10 cellular contexts compared by ENCODE assay signal in genomic region chr14:91414475-91415342, GRCh38. TPM values are rescaled to one million over a fixed set of nuclear protein-coding genes. Genes with fewer than 3 reads are reported as not detected.
DNase-seq lines count a peak whose midpoint lies in the region; TF ChIP-seq lines count a peak whose summit lies in the region.
"Had no signal": no experiment of that assay in that cellular context is flagged by ENCODE, and none has a peak within 500 bp of the region (broad histone marks: within the 10 kb centered on the region; RNA-seq: fewer than 3 reads in every experiment).

No MANE protein-coding gene starts in this region.

- TF ChIP-seq EP300 in neural cell (conservative IDR thresholded peaks at IDR 0.05; ENCODE audit: poor library complexity, severe bottlenecking) = no peak

- H3K4me3 ChIP-seq in CD4-positive, alpha-beta memory T cell (ENCODE audit: low read length in 2 of 2) = peak overlapping the region; percentile 47 to 60
- H3K4me3 ChIP-seq in Karpas-422 (ENCODE audit: low read length) (peak overlapping the region; percentile 78), ectodermal cell (ENCODE audit: insufficient read depth, low read depth, low read length) (peak overlapping the region; percentile 2), neural cell (ENCODE audit: low read length) (peak overlapping the region; percentile 95)
- H3K4me3 ChIP-seq: mucosa of descending colon had no signal

- H3K4me3 Mint-ChIP-seq in CD4-positive, alpha-beta memory T cell = peak overlapping the region; percentile 96 to 100 (median 99)

- 45% methylated on average over 13 of the region's 13 CpGs for WGBS in ectodermal cell, 2 experiments

- no peak for TF ChIP-seq RAD21 in neural cell (conservative IDR thresholded peaks at IDR 0.05)

- peak overlapping the region; percentile 98 for H3K27ac ChIP-seq in CD4-positive, alpha-beta memory T cell (ENCODE audit: low read depth, low read length)
- H3K27ac ChIP-seq in Karpas-422 (ENCODE audit: low read length) (peak overlapping the region; percentile 93), ectodermal cell (ENCODE audit: insufficient read depth, low read depth, low read length, poor library complexity, severe bottlenecking) (peak overlapping the region; percentile 53), neural cell (ENCODE audit: low read length) (no peak overlapping the region)

- peak overlapping the region; percentile 81 to 100 (median 98) for H3K27ac Mint-ChIP-seq in CD4-positive, alpha-beta memory T cell

- no peaks in the 10 kb centered on the region for H3K9me3 ChIP-seq in CD4-positive, alpha-beta memory T cell (ENCODE audit: control insufficient read depth in 1 of 2, low read length in 2 of 2)
- H3K9me3 ChIP-seq in Karpas-422 (ENCODE audit: low read length) = no peaks in the 10 kb centered on the region
- no peaks in the 10 kb centered on the region for H3K9me3 ChIP-seq in ectodermal cell (ENCODE audit: control insufficient read depth, low read length)
- H3K9me3 ChIP-seq in neural cell (ENCODE audit: low read length) = no peaks in the 10 kb centered on the region
- H3K9me3 ChIP-seq: mucosa of descending colon had no signal

- POLR2A ChIA-PET in CD4-positive, alpha-beta memory T cell (lab: Charles Lee; ENCODE audit: partially characterized antibody) = interaction anchor here (1.0 to 12.6 kb wide), 16 partner anchors 18 to 474 kb away, joined by 3 to 520 read pairs (median 6); partner anchors contain the start of genes DGLUCY, GPR68 and PPP4R3A

- CTCF ChIA-PET in CD4-positive, alpha-beta memory T cell (lab: Charles Lee; ENCODE audit: partially characterized antibody) = interaction anchor here (1.2 to 20.7 kb wide), 8 partner anchors 8 to 241 kb away, joined by 3 to 522 read pairs (median 6); no protein-coding TSS in a partner anchor

- peaks cover 0 to 1% of the 10 kb centered on the region in 2 donors for H3K27me3 Mint-ChIP-seq in CD4-positive, alpha-beta memory T cell

- intact Hi-C loops in CD4-positive, alpha-beta memory T cell (cut with micrococcal nuclease) = loop anchor here (5.0 kb wide), 2 partner anchors 167 to 1017 kb away; partner anchors contain the start of gene CALM1

- H3K9me2 ChIP-seq in Karpas-422 (replicated peaks; ENCODE audit: insufficient read depth, low read length) (no peaks in the 10 kb centered on the region), neural cell (ENCODE audit: insufficient read depth, low read length) (no peaks in the 10 kb centered on the region)

- H3K79me2 ChIP-seq in Karpas-422 (ENCODE audit: low read length) (peaks cover 65% of the 10 kb centered on the region), neural cell (replicated peaks; ENCODE audit: insufficient read depth, low read length) (peaks cover 56% of the 10 kb centered on the region)

- no peak for DNase-seq in CD4-positive, alpha-beta memory T cell
- DNase-seq in Karpas-422 = no peak
- no peak for DNase-seq in stimulated activated naive CD4-positive, alpha-beta T cell treated with Interleukin-2 at 50 U/mL for 16 hours (lab: John Stamatoyannopoulos, UW)
- no peak for DNase-seq in NCI-H128 (lab: John Stamatoyannopoulos, UW; ENCODE audit: unreplicated experiment)
- DNase-seq in SW480 (ENCODE audit: low spot score) = no peak
- DNase-seq in midbrain (lab: John Stamatoyannopoulos, UW) = no peak
- DNase-seq: mucosa of descending colon, NCI-H526 had no signal

- H3K36me3 Mint-ChIP-seq in CD4-positive, alpha-beta memory T cell = peaks cover 41 to 60% of the 10 kb centered on the region in 2 donors

- H4K20me1 ChIP-seq in Karpas-422 (ENCODE audit: insufficient read depth, low read depth, low read length) = peaks cover 27% of the 10 kb centered on the region
- no peaks in the 10 kb centered on the region for H4K20me1 ChIP-seq in neural cell (ENCODE audit: insufficient read depth)

- no peaks in the 10 kb centered on the region for H3K36me3 ChIP-seq in CD4-positive, alpha-beta memory T cell (ENCODE audit: insufficient read depth, low read length)
- H3K36me3 ChIP-seq in Karpas-422 (ENCODE audit: insufficient read depth, low read length) (peaks cover 32% of the 10 kb centered on the region), ectodermal cell (ENCODE audit: control insufficient read depth, insufficient read depth, low read length) (no peaks in the 10 kb centered on the region), neural cell (ENCODE audit: insufficient read depth, low read length) (no peaks in the 10 kb centered on the region)

- no peaks in the 10 kb centered on the region for H3K27me3 ChIP-seq in CD4-positive, alpha-beta memory T cell (ENCODE audit: insufficient read depth, low read length)
- no peaks in the 10 kb centered on the region for H3K27me3 ChIP-seq in Karpas-422 (ENCODE audit: low read length)
- peaks cover 7% of the 10 kb centered on the region for H3K27me3 ChIP-seq in ectodermal cell (ENCODE audit: control insufficient read depth, insufficient read depth, low read length, poor library complexity, severe bottlenecking)
- no peaks in the 10 kb centered on the region for H3K27me3 ChIP-seq in neural cell (ENCODE audit: insufficient read depth, low read depth, low read length)

- H2AFZ ChIP-seq in Karpas-422 (ENCODE audit: low read length) (no peak overlapping the region), neural cell (ENCODE audit: low read depth, low read length) (no peak overlapping the region)

- H3K4me1 Mint-ChIP-seq in CD4-positive, alpha-beta memory T cell = peaks cover 52 to 83% (median 61%) of the 10 kb centered on the region in 4 donors

- H3K4me2 ChIP-seq in Karpas-422 (ENCODE audit: low read depth, low read length, poor library complexity, severe bottlenecking) = peak overlapping the region; percentile 86
- no peak overlapping the region for H3K4me2 ChIP-seq in neural cell (ENCODE audit: low read length)

- H3K9ac ChIP-seq in Karpas-422 (ENCODE audit: low read length) (peak overlapping the region; percentile 21; the same call in 1 of the 2 replicates), neural cell (ENCODE audit: low read length) (no peak overlapping the region)

- peaks cover 0 to 1% (median 0%) of the 10 kb centered on the region in 8 donors for H3K9me3 Mint-ChIP-seq in CD4-positive, alpha-beta memory T cell

- H3F3A ChIP-seq in neural cell (ENCODE audit: insufficient read depth, low read length, poor library complexity, severe bottlenecking) = no peaks in the 10 kb centered on the region

- TF ChIP-seq CTCF in neural cell (IDR thresholded peaks at IDR 0.05; ENCODE audit: poor library complexity, severe bottlenecking) = no peak

- H3K4me1 ChIP-seq in CD4-positive, alpha-beta memory T cell (ENCODE audit: insufficient read depth, low read length) = peaks cover 70% of the 10 kb centered on the region
- H3K4me1 ChIP-seq in Karpas-422 (ENCODE audit: low read length) = peaks cover 75% of the 10 kb centered on the region
- peaks cover 29% of the 10 kb centered on the region for H3K4me1 ChIP-seq in ectodermal cell (ENCODE audit: control insufficient read depth, insufficient read depth, low read length)

TF ChIP-seq in neural cell, 6 proteins besides CTCF, POLR2A, EP300 and RAD21:
- TF ChIP-seq SMC3 (conservative IDR thresholded peaks at IDR 0.05; ENCODE audit: poor library complexity) (no peak), POLR2AphosphoS5 (IDR thresholded peaks at IDR 0.05) (no peak), EZH2 (IDR thresholded peaks at IDR 0.05; ENCODE audit: borderline replicate concordance, insufficient read depth, low read length, poor library complexity, severe bottlenecking) (no peak), MXI1 (conservative IDR thresholded peaks at IDR 0.05; ENCODE audit: poor library complexity, severe bottlenecking) (no peak), TAF1 (IDR thresholded peaks at IDR 0.05; ENCODE audit: low read depth) (no peak), REST (IDR thresholded peaks at IDR 0.05; ENCODE audit: borderline replicate concordance) (no peak)

RNA-seq across cellular contexts. Expression of gene CCDC88C, which starts 2.9 kb away (rescaled TPM):
- 100 to 1,000 TPM; 272 to 293 TPM for total RNA-seq in CD4-positive, alpha-beta memory T cell
- polyA plus RNA-seq in CD4-positive, alpha-beta memory T cell = 10 to 100 TPM; 17.1 to 51.1 TPM
- total RNA-seq in Karpas-422 (2014; rRNA removed; shearing (Covaris generic); ENCODE audit: low replicate concordance) = 57.9 and 72.4 TPM in 2 replicates
- 33.6 TPM for polyA plus RNA-seq in ectodermal cell (2013, experiment 1 of 4)
- polyA plus RNA-seq in ectodermal cell (2013, experiment 2 of 4) = 38.0 TPM
- polyA plus RNA-seq in ectodermal cell (2013, experiment 3 of 4) = 24.0 TPM
- 27.6 TPM for polyA plus RNA-seq in ectodermal cell (2013, experiment 4 of 4)
- 20.1 and 33.8 TPM in 2 replicates for polyA plus RNA-seq in neural cell
- 67.4 and 72.3 TPM in 2 replicates for polyA minus RNA-seq in neural cell

Comparison
In these comparisons a context has a peak if more than half of its experiments do, and no peak if none do; other contexts are left out.
1. H3K4me3 ChIP-seq: peak in every context shown above with its lines; median percentile 95 in neural cell; 78 in Karpas-422; 54 in CD4-positive, alpha-beta memory T cell; 2 in ectodermal cell.